ENCODE assay signal across 20 cellular contexts in the genomic region with DNA sequence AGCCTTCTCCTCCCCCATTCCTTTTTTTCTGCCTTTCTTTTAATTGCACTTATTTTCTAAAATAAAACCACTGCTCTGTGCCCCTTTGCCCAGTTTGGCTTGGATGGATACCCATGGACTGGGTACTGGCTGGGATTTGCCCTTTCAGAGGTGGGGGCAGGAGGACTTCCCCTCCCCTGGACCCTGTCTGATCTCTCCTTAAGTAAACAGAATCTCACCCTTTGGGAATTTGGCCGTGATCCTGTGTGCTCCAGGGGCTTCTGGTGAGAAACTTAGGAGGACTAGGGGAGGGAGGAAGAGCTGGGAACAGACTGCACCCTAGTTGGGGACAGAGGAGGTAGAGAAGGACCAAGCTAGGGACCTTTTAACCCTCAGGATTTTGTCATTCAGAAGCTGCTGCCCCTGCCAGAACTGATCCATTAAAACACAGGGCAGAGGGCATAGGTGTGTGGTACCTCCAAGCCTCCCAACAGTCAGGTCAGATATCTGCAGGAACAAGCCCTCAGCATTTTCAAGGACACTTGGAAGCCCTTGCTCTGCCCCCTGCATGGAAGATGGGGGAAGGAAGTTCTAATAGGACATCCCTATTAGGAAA. TPM values are rescaled to one million over a fixed set of nuclear protein-coding genes. Genes with fewer than 3 reads are reported as not detected.
DNase-seq lines count a peak whose midpoint lies in the region; ATAC-seq, FAIRE-seq and TF ChIP-seq lines count a peak whose summit lies in the region.
"Had no signal": no experiment of that assay in that cellular context is flagged by ENCODE, and none has a peak within 500 bp of the region (broad histone marks: within the 10 kb centered on the region; RNA-seq: fewer than 3 reads in every experiment).

No MANE protein-coding gene starts in this region.

- H3K4me3 ChIP-seq in A549, result no peak overlapping the region
- peak overlapping the region in 1 of 4 experiments; percentile 6; a peak in 1 of 8 replicates for H3K4me3 ChIP-seq in H1 (ENCODE audit: extremely low read depth in 1 of 4, insufficient read depth in 2 of 4, low read depth in 3 of 4, low read length in 4 of 4)
- H3K4me3 ChIP-seq in liver (ENCODE audit: low read depth in 1 of 3, low read length in 3 of 3), result no peak overlapping the region
- H3K4me3 ChIP-seq in neural progenitor cell, result no peak overlapping the region
- H3K4me3 ChIP-seq: MG63 had no signal

- H4K5ac ChIP-seq in H1 (ENCODE audit: insufficient read length, low read depth, low read length), result no peak overlapping the region

- no peak overlapping the region for H3K23ac ChIP-seq in H1 (ENCODE audit: insufficient read length)

- no peak for TF ChIP-seq CTCF in A549 (IDR thresholded peaks at IDR 0.05)
- no peak for TF ChIP-seq CTCF in H1 (IDR thresholded peaks at IDR 0.05; ENCODE audit: control extremely low read depth in 1 of 3, insufficient read depth in 1 of 3, low read depth in 1 of 3, low read length in 3 of 3)
- no peak for TF ChIP-seq CTCF in liver (IDR thresholded peaks at IDR 0.05; ENCODE audit: low read depth, low read length, missing input control)
- TF ChIP-seq CTCF in neural progenitor cell (IDR thresholded peaks at IDR 0.05), result no peak

- no peak overlapping the region for H3K56ac ChIP-seq in H1 (replicated peaks; ENCODE audit: insufficient read length, low read depth, low read length)

- H2AFZ ChIP-seq in H1 (ENCODE audit: low read length) (no peak overlapping the region), neural progenitor cell (replicated peaks) (no peak overlapping the region)

- TF ChIP-seq EP300 in A549 (IDR thresholded peaks at IDR 0.05), result no peak
- no peak for TF ChIP-seq EP300 in H1 (IDR thresholded peaks at IDR 0.05; ENCODE audit: borderline replicate concordance in 1 of 2, low read depth in 2 of 2, low read length in 2 of 2)

- H3K36me3 Mint-ChIP-seq in neural progenitor cell, result peaks cover 38% of the 10 kb centered on the region

- no peak for TF ChIP-seq POLR2A in A549 (IDR thresholded peaks at IDR 0.05; ENCODE audit: low read length)
- no peak for TF ChIP-seq POLR2A in H1 (IDR thresholded peaks at IDR 0.05; ENCODE audit: control extremely low read depth in 1 of 2, low read depth in 2 of 2, low read length in 2 of 2)

- H3K4me1 ChIP-seq in A549, result peaks cover 20% of the 10 kb centered on the region
- H3K4me1 ChIP-seq in H1 (replicated peaks in 1 of 4; ENCODE audit: control insufficient read depth in 3 of 4, insufficient read depth in 4 of 4, low read length in 3 of 4), result peaks cover 44 to 68% (median 47%) of the 10 kb centered on the region in 4 experiments
- H3K4me1 ChIP-seq in liver (ENCODE audit: control insufficient read depth in 4 of 4, insufficient read depth in 4 of 4, low read length in 3 of 4), result peaks cover 10 to 53% (median 28%) of the 10 kb centered on the region in 4 donors
- H3K4me1 ChIP-seq in neural progenitor cell, result peaks cover 54% of the 10 kb centered on the region

- H3K14ac ChIP-seq in H1 (ENCODE audit: insufficient read length), result no peak overlapping the region

- peaks cover 13% of the 10 kb centered on the region for H3F3A ChIP-seq in neural progenitor cell (ENCODE audit: low read depth)

- no peaks in the 10 kb centered on the region for H3K9me3 ChIP-seq in A549
- H3K9me3 ChIP-seq in H1 (ENCODE audit: insufficient read depth in 2 of 2, low read depth in 1 of 2, low read length in 1 of 2), result no peaks in the 10 kb centered on the region
- no peaks in the 10 kb centered on the region for H3K9me3 ChIP-seq in liver (ENCODE audit: control insufficient read depth in 4 of 4, low read length in 3 of 4)
- H3K9me3 ChIP-seq in neural progenitor cell (ENCODE audit: low read depth), result no peaks in the 10 kb centered on the region
- H3K9me3 ChIP-seq: MG63, SK-N-SH had no signal

- H3K4me1 Mint-ChIP-seq in neural progenitor cell, result peaks cover 79% of the 10 kb centered on the region

- no peaks in the 10 kb centered on the region for H3K36me3 ChIP-seq in H1 (ENCODE audit: control insufficient read depth in 2 of 4, insufficient read depth in 4 of 4, low read length in 3 of 4)
- peaks cover 0 to 2% (median 0%) of the 10 kb centered on the region in 4 donors for H3K36me3 ChIP-seq in liver (ENCODE audit: control insufficient read depth in 4 of 4, insufficient read depth in 3 of 4, low read depth in 1 of 4, low read length in 3 of 4)
- no peaks in the 10 kb centered on the region for H3K36me3 ChIP-seq in neural progenitor cell
- H3K36me3 ChIP-seq: MG63 had no signal

- no peak for TF ChIP-seq RAD21 in A549 (conservative IDR thresholded peaks at IDR 0.05 in 1 of 2, IDR thresholded peaks at IDR 0.05 in 1 of 2)
- TF ChIP-seq RAD21 in H1 (IDR thresholded peaks at IDR 0.05 in 1 of 2, conservative IDR thresholded peaks at IDR 0.05 in 1 of 2; ENCODE audit: low read depth in 2 of 2, low read length in 2 of 2), result no peak
- no peak for TF ChIP-seq RAD21 in liver (IDR thresholded peaks at IDR 0.05)

- DNase-seq in A549 (ENCODE audit: low read depth in 1 of 2, low spot score in 1 of 2) (no peak), H1 (ENCODE audit: low read depth in 1 of 2, low spot score in 2 of 2) (no peak), neural progenitor cell (ENCODE audit: low spot score) (no peak)
- DNase-seq: H9, HFFc6, Kasumi-1, MG63, NCI-H1417, NCI-H1694 treated with DMSO at 0.1 percent for 48 hours, NCI-H748 treated with DMSO at 0.1 percent for 48 hours, SIG-M5, SK-N-SH had no signal

- peak overlapping the region; percentile 57 for H3K4me2 ChIP-seq in A549
- H3K4me2 ChIP-seq in H1 (ENCODE audit: insufficient read depth in 1 of 2, low read depth in 2 of 2, low read length in 2 of 2), result peak overlapping the region; percentile 10 to 48; a peak in 3 of 4 replicates
- peak overlapping the region; percentile 20 for H3K4me2 ChIP-seq in neural progenitor cell
- H3K4me2 ChIP-seq: SK-N-SH had no signal

- 0 out of 2 replicates have a peak overlapping the region, but pooled peaks have one; percentile 46 for H2BK15ac ChIP-seq in H1 (ENCODE audit: low read length)

- H2BK12ac ChIP-seq in H1 (ENCODE audit: low read depth, low read length), result peak overlapping the region; percentile 40; the same call in 1 of the 2 replicates

- no peak overlapping the region for H3K9ac ChIP-seq in H1 (replicated peaks in 1 of 4; ENCODE audit: extremely low read depth in 1 of 4, low read depth in 3 of 4, low read length in 3 of 4)
- no peak overlapping the region for H3K9ac ChIP-seq in liver (ENCODE audit: low read depth in 1 of 2, low read length in 2 of 2)
- H3K9ac ChIP-seq in neural progenitor cell, result no peak overlapping the region
- H3K9ac ChIP-seq: SK-N-SH had no signal

- H3K27ac ChIP-seq in A549, result peak overlapping the region in 1 of 2 experiments; percentile 57; a peak in 4 of 6 replicates
- no peak overlapping the region for H3K27ac ChIP-seq in H1 (ENCODE audit: low read depth, low read length)
- H3K27ac ChIP-seq in liver (ENCODE audit: low read depth in 1 of 2, low read length in 2 of 2), result no peak overlapping the region
- H3K27ac ChIP-seq in neural progenitor cell, result no peak overlapping the region
- H3K27ac ChIP-seq: C4-2B, RWPE1 had no signal

- H4K20me1 ChIP-seq in H1 (replicated peaks in 1 of 2; ENCODE audit: control insufficient read depth in 1 of 2, insufficient read depth in 2 of 2, low read length in 2 of 2), result peaks cover 12 to 42% of the 10 kb centered on the region in 2 experiments
- peaks cover 99% of the 10 kb centered on the region for H4K20me1 ChIP-seq in neural progenitor cell (ENCODE audit: low read depth)

- WGBS in A549 (ENCODE audit: missing lambda C conversion rate), result 0% methylated on average over 1 of the region's 1 CpG
- 25% methylated on average over 1 of the region's 1 CpG; no CpG with 5 or more reads in 1 of the 2 experiments for WGBS in H1 (ENCODE audit: extremely low coverage in 1 of 2, insufficient coverage in 1 of 2, insufficient read length in 1 of 2, insufficient replicate concordance in 2 of 2, low coverage in 1 of 2, low lambda C conversion rate in 2 of 2, missing lambda C conversion rate in 1 of 2), 2 experiments
- 40% methylated on average over 1 of the region's 1 CpG for WGBS in liver

- POLR2A ChIA-PET in A549 (lab: Yijun Ruan, JAX), result no interaction called here
- POLR2A ChIA-PET in H1 (lab: Charles Lee; ENCODE audit: partially characterized antibody), result interaction anchor here (0.7 to 1.9 kb wide), 6 partner anchors 26 to 179 kb away, joined by 3 to 7 read pairs (median 4); no protein-coding TSS in a partner anchor

- no peak overlapping the region for H2BK5ac ChIP-seq in H1 (ENCODE audit: low read depth, low read length)

- H2BK20ac ChIP-seq in H1 (ENCODE audit: low read length), result 0 out of 2 replicates have a peak overlapping the region, but pooled peaks have one; percentile 26

- no peaks in the 10 kb centered on the region for H3K9me3 Mint-ChIP-seq in neural progenitor cell
- H3K9me3 Mint-ChIP-seq: H9, HFFc6 had no signal

- peak overlapping the region; percentile 13 for H2BK120ac ChIP-seq in H1 (replicated peaks; ENCODE audit: low read depth, low read length)

- H3K4me3 Mint-ChIP-seq in neural progenitor cell, result peak overlapping the region; percentile 59
- H3K4me3 Mint-ChIP-seq: HFFc6 had no signal

- H3K79me1 ChIP-seq in H1 (ENCODE audit: low read depth, low read length), result peaks cover 11% of the 10 kb centered on the region

- H4K8ac ChIP-seq in H1 (ENCODE audit: extremely low read depth, insufficient read depth, low read length), result no peak overlapping the region

- H3K18ac ChIP-seq in H1 (ENCODE audit: extremely low read depth, low read length), result no peak overlapping the region

- H3K79me2 ChIP-seq in H1 (ENCODE audit: control insufficient read depth in 1 of 2, insufficient read depth in 2 of 2, low read length in 2 of 2) (peaks cover 0 to 37% of the 10 kb centered on the region in 2 experiments; a peak in 2 of 4 replicates), neural progenitor cell (ENCODE audit: low read depth) (peaks cover 64% of the 10 kb centered on the region)

- no peak overlapping the region for H2AK5ac ChIP-seq in H1 (ENCODE audit: low read depth, low read length)

- H3K4ac ChIP-seq in H1 (replicated peaks; ENCODE audit: insufficient read length, low read depth, low read length), result peak overlapping the region; percentile 36

- H4K91ac ChIP-seq in H1 (replicated peaks; ENCODE audit: insufficient read length, low read length), result no peak overlapping the region

- H3K27ac Mint-ChIP-seq in neural progenitor cell, result peak overlapping the region; percentile 69
- H3K27ac Mint-ChIP-seq: HFFc6 had no signal

- FAIRE-seq in A549 (lab: Jason Lieb, UNC) (no peak), H1 (lab: Jason Lieb, UNC) (no peak)
- FAIRE-seq: G401.6, GM12892 had no signal

- no peaks in the 10 kb centered on the region; the same call in 1 of the 2 replicates for H3K23me2 ChIP-seq in H1 (ENCODE audit: low read depth, low read length)

- peaks cover 10 to 79% (median 69%) of the 10 kb centered on the region in 4 experiments for H3K27me3 ChIP-seq in H1 (replicated peaks in 1 of 4; ENCODE audit: control insufficient read depth in 3 of 4, extremely low read depth in 1 of 4, insufficient read depth in 3 of 4, low read length in 3 of 4)
- H3K27me3 ChIP-seq in liver (ENCODE audit: control insufficient read depth in 4 of 4, insufficient read depth in 4 of 4, low read length in 3 of 4), result no peaks in the 10 kb centered on the region
- H3K27me3 ChIP-seq in neural progenitor cell, result peaks cover 58% of the 10 kb centered on the region
- H3K27me3 ChIP-seq: MG63 had no signal

- H3K27me3 Mint-ChIP-seq in neural progenitor cell (ENCODE audit: insufficient read depth, low read depth), result no peaks in the 10 kb centered on the region

- CTCF ChIA-PET in A549 (lab: Yijun Ruan, JAX), result interaction anchor here (0.9 to 1.6 kb wide), 3 partner anchors 34 to 131 kb away, joined by 3 to 4 read pairs (median 3); no protein-coding TSS in a partner anchor
- CTCF ChIA-PET in H1 (lab: Charles Lee; ENCODE audit: partially characterized antibody), result interaction anchor here (0.8 to 8.4 kb wide), 20 partner anchors 12 to 185 kb away, joined by 3 to 56 read pairs (median 6); no protein-coding TSS in a partner anchor

- ATAC-seq in A549 (no peak), GM18519 (IDR thresholded peaks at IDR 0.05; ENCODE audit: low FRiP score, unreplicated experiment) (no peak), GM21360 (IDR thresholded peaks at IDR 0.05; ENCODE audit: unreplicated experiment) (no peak), HG03457 (IDR thresholded peaks at IDR 0.05; ENCODE audit: unreplicated experiment) (no peak)

RNA-seq across cellular contexts. Expression of a gene that starts 7.3 kb away (rescaled TPM):
- polyA plus RNA-seq in A549 (2011; rRNA removed), result 2.6 and 3.2 TPM in 2 replicates
- 8.7 and 13.3 TPM in 2 replicates for polyA plus RNA-seq in A549 (2012; cell fraction: cytosol; rRNA removed)
- 12.8 and 21.3 TPM in 2 replicates for polyA plus RNA-seq in A549 (2012; cell fraction: nucleus; rRNA removed)
- polyA plus RNA-seq in A549 (2017; fragmentation: RNase III; extraction: RNeasy Plus Mini Kit Qiagen cat#74134 plus additional on column Dnase treatment), result 12.5 to 14.5 TPM (median 14.2 TPM) in 3 replicates
- polyA minus RNA-seq in A549 (2011; rRNA and poly(A)+ RNA removed), result 4.1 and 5.5 TPM in 2 replicates
- 13.3 and 14.7 TPM in 2 replicates for total RNA-seq in H1 (2021; fragmentation: NEBNext Ultra II Directional; extraction: Animal tissue kit (Norgen Biotek cat#: 25700))
- polyA plus RNA-seq in H1 (2011; rRNA removed), result 4.8 and 6.7 TPM in 2 replicates
- polyA plus RNA-seq in H1 (2011; cell fraction: cytosol; rRNA removed), result 2.2 TPM
- polyA plus RNA-seq in H1 (2011; cell fraction: nucleus; rRNA removed), result 8.8 TPM
- 9.6 to 20.8 TPM (median 19.1 TPM) in 4 replicates for polyA plus RNA-seq in H1 (2012, experiment 1 of 2)
- 13.4 TPM for polyA plus RNA-seq in H1 (2012, experiment 2 of 2)
- polyA plus RNA-seq in H1 (2013, experiment 1 of 2), result 5.1 TPM
- 5.1 TPM for polyA plus RNA-seq in H1 (2013, experiment 2 of 2)
- polyA minus RNA-seq in H1 (2011; rRNA and poly(A)+ RNA removed), result 2.0 and 2.4 TPM in 2 replicates
- polyA minus RNA-seq in H1 (2011; cell fraction: cytosol; rRNA and poly(A)+ RNA removed), result 9.3 TPM
- polyA minus RNA-seq in H1 (2011; cell fraction: nucleus; rRNA and poly(A)+ RNA removed), result 5.1 TPM
- total RNA-seq in liver, result 1 to 10 TPM; 3.7 to 4.9 TPM
- polyA plus RNA-seq in liver, result 10 to 100 TPM in 1 of 2 donors, 1 to 10 TPM in 1; 2.5 to 16.0 TPM
- total RNA-seq in neural progenitor cell (ENCODE audit: low replicate concordance), result 2.7 and 6.9 TPM in 2 replicates
